In the genomic region with DNA sequence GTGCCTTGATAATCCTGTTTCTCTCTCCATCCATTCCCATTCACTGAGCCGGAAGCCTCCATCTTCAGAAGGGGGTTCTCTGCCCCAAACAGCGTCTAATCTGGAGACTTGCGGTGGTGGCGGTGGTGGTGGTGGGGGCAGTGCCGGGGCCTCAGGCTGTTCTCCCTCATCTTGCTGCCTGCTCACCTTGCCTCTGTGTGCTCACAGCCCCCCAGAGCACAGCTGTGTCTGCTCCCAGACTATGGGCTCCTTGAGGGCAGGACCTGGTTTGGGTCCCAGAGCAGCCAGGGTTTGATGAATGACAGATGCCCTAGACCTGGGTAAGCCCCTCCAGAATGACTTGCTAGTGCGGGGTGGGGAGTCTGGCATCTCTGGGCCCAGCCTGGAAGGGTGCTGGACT, we compare ENCODE assay signal across 10 cellular contexts. TPM values are rescaled to one million over a fixed set of nuclear protein-coding genes. Genes with fewer than 3 reads are reported as not detected.
DNase-seq lines count a peak whose midpoint lies in the region; ATAC-seq and TF ChIP-seq lines count a peak whose summit lies in the region.
"Had no signal": no experiment of that assay in that cellular context is flagged by ENCODE, and none has a peak within 500 bp of the region (broad histone marks: within the 10 kb centered on the region; RNA-seq: fewer than 3 reads in every experiment).

No MANE protein-coding gene starts in this region.

- peaks cover 88 to 100% (median 96%) of the 10 kb centered on the region in 10 experiments for H3K4me1 ChIP-seq in BLaER1 treated with 17β-estradiol and CSF1 and Interleukin-3, amounts not matched to agents 10 nM and 100 nM
- H3K4me1 ChIP-seq in IMR-90 (ENCODE audit: control insufficient read depth, insufficient read depth, low read length): peaks cover 8% of the 10 kb centered on the region
- H3K4me1 ChIP-seq in ascending aorta: peaks cover 25 to 33% of the 10 kb centered on the region in 2 donors

- H4K91ac ChIP-seq in IMR-90 (ENCODE audit: insufficient read depth, low read depth, low read length): no peak overlapping the region

- DNase-seq in IMR-90 (no peak), ascending aorta (ENCODE audit: low spot score in 2 of 2) (peak in 1 of 2 donors; percentile 61), Ammon's horn (ENCODE audit: low spot score) (no peak), activated gamma-delta T cell (lab: John Stamatoyannopoulos, UW) (no peak)
- peak; percentile 32 for DNase-seq in natural killer cell treated with Interleukin-12 subunit alpha and Interleukin-12 subunit beta and Interleukin-15 and Interleukin-18, amount 100 ng/mL, for 72 hours (ENCODE audit: low spot score)
- DNase-seq: dermis blood vessel endothelial cell had no signal

- peaks cover 0 to 31% (median 15%) of the 10 kb centered on the region in 11 experiments; a peak in 11 of 22 replicates for H4K20me1 ChIP-seq in BLaER1 treated with 17β-estradiol and CSF1 and Interleukin-3, amounts not matched to agents 10 nM and 100 nM
- H4K20me1 ChIP-seq in IMR-90 (ENCODE audit: insufficient read depth, low read length): no peaks in the 10 kb centered on the region

- no peak overlapping the region for H4K8ac ChIP-seq in IMR-90 (ENCODE audit: low read depth in 2 of 2, low read length in 2 of 2)

- H3K36me3 ChIP-seq in BLaER1 treated with 17β-estradiol and CSF1 and Interleukin-3, amounts not matched to agents 10 nM and 100 nM: peaks cover 0 to 34% (median 28%) of the 10 kb centered on the region in 11 experiments; a peak in 17 of 22 replicates
- H3K36me3 ChIP-seq in IMR-90 (ENCODE audit: control insufficient read depth, insufficient read depth, low read length): no peaks in the 10 kb centered on the region
- no peaks in the 10 kb centered on the region for H3K36me3 ChIP-seq in ascending aorta
- H3K36me3 ChIP-seq: MG63 had no signal

- H3K4me1 Mint-ChIP-seq in natural killer cell treated with Interleukin-12 subunit alpha and Interleukin-12 subunit beta and Interleukin-15 and Interleukin-18, amount 100 ng/mL, for 72 hours (ENCODE audit: low read depth in 2 of 2): peaks cover 44 to 49% of the 10 kb centered on the region in 2 donors

- H2AFZ ChIP-seq in IMR-90 (replicated peaks; ENCODE audit: low read length, poor library complexity): peak overlapping the region; percentile 66

- no TSS peak for BruUV-seq in IMR-90 (replicated peaks; lab: Mats Ljungman, UMichigan)

- H3K4me3 ChIP-seq in BLaER1 treated with 17β-estradiol and CSF1 and Interleukin-3, amounts not matched to agents 10 nM and 100 nM: peak overlapping the region; percentile 54 to 92 (median 80); a peak in 19 of 20 replicates
- H3K4me3 ChIP-seq in IMR-90 (ENCODE audit: insufficient read depth, low read depth, low read length) (no peak overlapping the region), ascending aorta (peak overlapping the region; percentile 9 to 56)
- H3K4me3 ChIP-seq: MG63 had no signal

- no peak overlapping the region for H3K56ac ChIP-seq in IMR-90 (ENCODE audit: extremely low read depth, insufficient read depth, low read length)

- H2BK120ac ChIP-seq in IMR-90 (ENCODE audit: low read depth, low read length): no peak overlapping the region

- no peaks in the 10 kb centered on the region for H3K9me3 Mint-ChIP-seq in natural killer cell treated with Interleukin-12 subunit alpha and Interleukin-12 subunit beta and Interleukin-15 and Interleukin-18, amount 100 ng/mL, for 72 hours

- no peaks in the 10 kb centered on the region for H3K27me3 ChIP-seq in BLaER1 treated with 17β-estradiol and CSF1 and Interleukin-3, amounts not matched to agents 10 nM and 100 nM
- H3K27me3 ChIP-seq in IMR-90 (ENCODE audit: control insufficient read depth, insufficient read depth, low read length): peaks cover 15% of the 10 kb centered on the region
- no peaks in the 10 kb centered on the region for H3K27me3 ChIP-seq in ascending aorta
- H3K27me3 ChIP-seq: MG63 had no signal

- H3K79me1 ChIP-seq in IMR-90 (ENCODE audit: low read depth in 1 of 2, low read length in 2 of 2): no peaks in the 10 kb centered on the region

- H4K5ac ChIP-seq in IMR-90 (ENCODE audit: low read depth, low read length): no peak overlapping the region

- H3K18ac ChIP-seq in IMR-90 (ENCODE audit: low read depth, low read length): no peak overlapping the region

- 0 out of 2 replicates have a peak, but pooled peaks cover 6% of the 10 kb centered on the region for H3K9me1 ChIP-seq in IMR-90 (ENCODE audit: insufficient read depth, low read length)

- peak overlapping the region; percentile 92 to 98 for H3K27ac Mint-ChIP-seq in natural killer cell treated with Interleukin-12 subunit alpha and Interleukin-12 subunit beta and Interleukin-15 and Interleukin-18, amount 100 ng/mL, for 72 hours

- TF ChIP-seq CTCF in IMR-90 (conservative IDR thresholded peaks at IDR 0.05; ENCODE audit: low read depth, low read length) (no peak), ascending aorta (IDR thresholded peaks at IDR 0.05) (no peak)

- H3K9ac ChIP-seq in BLaER1 treated with 17β-estradiol and CSF1 and Interleukin-3, amounts not matched to agents 10 nM and 100 nM: peak overlapping the region; percentile 84 to 98 (median 91)
- H3K9ac ChIP-seq in IMR-90 (ENCODE audit: low read depth, low read length): no peak overlapping the region

- H2BK20ac ChIP-seq in IMR-90 (ENCODE audit: low read depth, low read length): no peak overlapping the region

- H2AK9ac ChIP-seq in IMR-90 (replicated peaks; ENCODE audit: low read depth, low read length, poor library complexity): no peak overlapping the region

- H3K4me2 ChIP-seq in BLaER1 treated with 17β-estradiol and CSF1 and Interleukin-3, amounts not matched to agents 10 nM and 100 nM: peak overlapping the region; percentile 92 to 100 (median 99)
- no peak overlapping the region for H3K4me2 ChIP-seq in IMR-90 (ENCODE audit: low read depth, low read length)

- no peaks in the 10 kb centered on the region for H3K36me3 Mint-ChIP-seq in natural killer cell treated with Interleukin-12 subunit alpha and Interleukin-12 subunit beta and Interleukin-15 and Interleukin-18, amount 100 ng/mL, for 72 hours

- H3K4me3 Mint-ChIP-seq in natural killer cell treated with Interleukin-12 subunit alpha and Interleukin-12 subunit beta and Interleukin-15 and Interleukin-18, amount 100 ng/mL, for 72 hours: peak overlapping the region; percentile 94

- peak overlapping the region; percentile 71 to 99 (median 94); a peak in 21 of 22 replicates for H3K27ac ChIP-seq in BLaER1 treated with 17β-estradiol and CSF1 and Interleukin-3, amounts not matched to agents 10 nM and 100 nM
- H3K27ac ChIP-seq in IMR-90 (ENCODE audit: insufficient read depth, low read length) (no peak overlapping the region), ascending aorta (peak overlapping the region; percentile 94 to 97)

- CTCF ChIA-PET in IMR-90 (lab: Yijun Ruan, JAX): no interaction called here

- no peak for TF ChIP-seq RAD21 in IMR-90 (IDR thresholded peaks at IDR 0.05; ENCODE audit: low read length)

- WGBS in IMR-90 (ENCODE audit: extremely low coverage in 2 of 2, insufficient read length in 1 of 2), 2 experiments: no CpG with 5 or more reads among the region's 6 CpGs

- H3K23ac ChIP-seq in IMR-90 (ENCODE audit: low read depth, low read length): no peak overlapping the region

- no peaks in the 10 kb centered on the region for H3K9me3 ChIP-seq in BLaER1 treated with 17β-estradiol and CSF1 and Interleukin-3, amounts not matched to agents 10 nM and 100 nM (replicated peaks in 1 of 11)
- no peaks in the 10 kb centered on the region for H3K9me3 ChIP-seq in IMR-90 (ENCODE audit: control insufficient read depth, insufficient read depth, low read length)
- H3K9me3 ChIP-seq in ascending aorta: no peaks in the 10 kb centered on the region
- H3K9me3 ChIP-seq: MG63 had no signal

- in situ Hi-C loops in IMR-90 (cut with MboI; ENCODE audit: low sequenced_read_pairs): no loop called here

- ATAC-seq in IMR-90 (ENCODE audit: low read depth) (no peak), GM21619 (IDR thresholded peaks at IDR 0.05; ENCODE audit: unreplicated experiment) (no peak), GM19324 (IDR thresholded peaks at IDR 0.05; ENCODE audit: low FRiP score, unreplicated experiment) (no peak)
- ATAC-seq in natural killer cell treated with Interleukin-12 subunit alpha and Interleukin-12 subunit beta and Interleukin-15 and Interleukin-18, amount 100 ng/mL, for 72 hours: peak in 1 of 2 donors; percentile 0

- no peak for TF ChIP-seq POLR2A in IMR-90 (IDR thresholded peaks at IDR 0.05; ENCODE audit: low read depth, low read length)

- no peak overlapping the region for H3K14ac ChIP-seq in IMR-90 (replicated peaks; ENCODE audit: low read depth, low read length)

- POLR2A ChIA-PET in IMR-90 (lab: Charles Lee; ENCODE audit: unreplicated experiment): no interaction called here

- H2AK5ac ChIP-seq in IMR-90 (ENCODE audit: low read depth, low read length): no peak overlapping the region

- intact Hi-C loops in IMR-90 (cut with micrococcal nuclease) (no loop called here), ascending aorta (cut with DNase I) (loop anchor here (2.0 kb wide), 1 partner anchor 22 kb away; no protein-coding TSS in a partner anchor)

- no peaks in the 10 kb centered on the region for H3K27me3 Mint-ChIP-seq in natural killer cell treated with Interleukin-12 subunit alpha and Interleukin-12 subunit beta and Interleukin-15 and Interleukin-18, amount 100 ng/mL, for 72 hours

- H2BK5ac ChIP-seq in IMR-90 (ENCODE audit: low read depth, low read length, poor library complexity, severe bottlenecking): no peak overlapping the region

- no peak overlapping the region for H2BK15ac ChIP-seq in IMR-90 (ENCODE audit: low read depth, low read length)

- dilution Hi-C loops in IMR-90 (cut with HindIII; ENCODE audit: low sequenced_read_pairs, unreplicated experiment): no loop called here

- H3K4ac ChIP-seq in IMR-90 (ENCODE audit: low read depth, low read length): no peak overlapping the region

TF ChIP-seq in IMR-90, 13 proteins besides CTCF, POLR2A, EP300 and RAD21:
- TF ChIP-seq MXI1 (IDR thresholded peaks at IDR 0.05; ENCODE audit: borderline replicate concordance, low read depth, low read length): no peak
- TF ChIP-seq FOS (IDR thresholded peaks at IDR 0.05; ENCODE audit: low read depth, low read length): no peak
- TF ChIP-seq CEBPB (IDR thresholded peaks at IDR 0.05; ENCODE audit: low read depth, low read length): no peak

RNA-seq across cellular contexts. Expression of gene PSTPIP1, which starts 0.4 kb away (rescaled TPM):
- total RNA-seq in IMR-90 (2012; rRNA removed) (0.36 and 0.56 TPM in 2 replicates), ascending aorta (14.6 TPM)
- 0.83 and 1.1 TPM in 2 replicates for polyA plus RNA-seq in IMR-90 (2012; rRNA removed)
- polyA plus RNA-seq in IMR-90 (2012; cell fraction: cytosol; rRNA removed): 0.74 and 0.75 TPM in 2 replicates
- polyA plus RNA-seq in IMR-90 (2012; cell fraction: nucleus; rRNA removed; ENCODE audit: low replicate concordance): 1.0 and 3.2 TPM in 2 replicates
- total RNA-seq in natural killer cell treated with Interleukin-12 subunit alpha and Interleukin-12 subunit beta and Interleukin-15 and Interleukin-18, amount 100 ng/mL, for 72 hours: 100 to 1,000 TPM; 161 to 167 TPM

Comparison
In these comparisons a context has a peak if more than half of its experiments do, and no peak if none do; other contexts are left out.
1. RNA of gene PSTPIP1, which starts 0.4 kb away (total RNA-seq): 161 to 167 TPM in natural killer cell treated with Interleukin-12 subunit alpha and Interleukin-12 subunit beta and Interleukin-15 and Interleukin-18, amount 100 ng/mL, for 72 hours and 14.6 TPM in ascending aorta (single experiment); 0.36 to 0.56 TPM in IMR-90; every median in the first group is over 10 times any median in the second.